Comparison of ENCODE assay signal across 13 cellular contexts in the genomic region with DNA sequence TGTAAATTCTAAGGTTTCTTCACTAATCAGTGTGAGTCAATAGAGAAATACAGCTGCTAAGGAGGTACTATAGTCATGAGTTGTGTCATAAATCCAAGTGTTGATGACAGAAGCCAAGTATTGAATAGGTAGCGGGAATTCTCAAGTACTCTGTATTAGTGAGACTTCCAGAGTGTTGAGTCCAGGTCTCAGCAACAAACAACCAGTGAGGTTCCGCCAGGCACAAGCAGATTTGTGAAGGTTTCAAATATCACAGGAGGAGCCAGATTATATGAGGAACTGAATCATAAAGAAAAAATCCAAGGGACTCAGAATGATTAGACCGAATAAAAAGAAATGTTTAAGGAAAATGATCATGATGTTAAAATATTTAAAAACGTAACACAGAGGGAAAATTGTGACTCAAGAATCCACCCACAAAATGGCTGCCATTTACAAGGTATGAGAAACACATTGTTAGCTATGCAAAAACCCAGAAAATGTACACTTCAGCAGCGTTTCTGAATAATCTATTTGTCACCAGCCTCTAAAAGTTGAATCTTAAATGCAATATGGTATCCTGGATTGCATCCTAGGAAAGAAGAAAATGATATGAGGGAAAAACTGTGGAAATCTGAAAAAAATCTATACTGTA. TPM values are rescaled to one million over a fixed set of nuclear protein-coding genes. Genes with fewer than 3 reads are reported as not detected.
DNase-seq lines count a peak whose midpoint lies in the region; ATAC-seq and TF ChIP-seq lines count a peak whose summit lies in the region.
"Had no signal": no experiment of that assay in that cellular context is flagged by ENCODE, and none has a peak within 500 bp of the region (broad histone marks: within the 10 kb centered on the region; RNA-seq: fewer than 3 reads in every experiment).

No MANE protein-coding gene starts in this region.

- H3K36me3 Mint-ChIP-seq in HFFc6 (ENCODE audit: low read depth) = peaks cover 20% of the 10 kb centered on the region
- H3K36me3 Mint-ChIP-seq in activated T-helper 2 cell treated with anti-CD3 and anti-CD28 coated beads, Interferon-gamma antibody, Interleukin-2, Interleukin-4, amounts not matched to agents 10 μg/mL and 5 μg/mL and 100 μg/mL, durations not matched to agents 14 hours and 24 hours and 36 hours (ENCODE audit: low read depth) = no peaks in the 10 kb centered on the region
- H3K36me3 Mint-ChIP-seq: activated naive CD8-positive, alpha-beta T cell treated with anti-CD3 and anti-CD28 coated beads, Interleukin-2, amount 10 ng/mL, durations not matched to agents 7 days and 5 days; naive thymus-derived CD4-positive, alpha-beta T cell had no signal

- no peaks in the 10 kb centered on the region; the same call in 1 of the 2 replicates for H3K9me3 Mint-ChIP-seq in HFFc6
- no peaks in the 10 kb centered on the region for H3K9me3 Mint-ChIP-seq in activated T-helper 2 cell treated with anti-CD3 and anti-CD28 coated beads, Interferon-gamma antibody, Interleukin-2, Interleukin-4, amounts not matched to agents 10 μg/mL and 5 μg/mL and 100 μg/mL, durations not matched to agents 14 hours and 24 hours and 36 hours
- H3K9me3 Mint-ChIP-seq: stimulated activated effector memory CD8-positive, alpha-beta T cell treated with anti-CD3 and anti-CD28 coated beads, Interleukin-12 subunit alpha, Interleukin-12 subunit beta, amount 100 ng/mL, for 72 hours had no signal

- no peak overlapping the region for H3K4me3 ChIP-seq in esophagus muscularis mucosa
- H3K4me3 ChIP-seq: GM12878 had no signal

- TF ChIP-seq POLR2A in esophagus muscularis mucosa (IDR thresholded peaks at IDR 0.05; ENCODE audit: low read depth) = no peak

- peak overlapping the region; percentile 71 for H3K4me3 Mint-ChIP-seq in HFFc6
- H3K4me3 Mint-ChIP-seq in activated T-helper 2 cell treated with anti-CD3 and anti-CD28 coated beads, Interferon-gamma antibody, Interleukin-2, Interleukin-4, amounts not matched to agents 10 μg/mL and 5 μg/mL and 100 μg/mL, durations not matched to agents 14 hours and 24 hours and 36 hours (ENCODE audit: low read depth) = no peak overlapping the region
- H3K4me3 Mint-ChIP-seq: activated naive CD8-positive, alpha-beta T cell treated with anti-CD3 and anti-CD28 coated beads, Interleukin-2, amount 10 ng/mL, durations not matched to agents 7 days and 5 days; naive thymus-derived CD4-positive, alpha-beta T cell; stimulated activated effector memory CD8-positive, alpha-beta T cell treated with anti-CD3 and anti-CD28 coated beads, Interleukin-12 subunit alpha, Interleukin-12 subunit beta, amount 100 ng/mL, for 72 hours had no signal

- H3K36me3 ChIP-seq in esophagus muscularis mucosa = no peaks in the 10 kb centered on the region

- peaks cover 3% of the 10 kb centered on the region; the same call in 1 of the 2 replicates for H3K27me3 Mint-ChIP-seq in HFFc6 (ENCODE audit: insufficient read depth)
- peaks cover 18% of the 10 kb centered on the region for H3K27me3 Mint-ChIP-seq in activated T-helper 2 cell treated with anti-CD3 and anti-CD28 coated beads, Interferon-gamma antibody, Interleukin-2, Interleukin-4, amounts not matched to agents 10 μg/mL and 5 μg/mL and 100 μg/mL, durations not matched to agents 14 hours and 24 hours and 36 hours (ENCODE audit: low read depth)

- no peak for TF ChIP-seq EP300 in esophagus muscularis mucosa (IDR thresholded peaks at IDR 0.05)

- peak overlapping the region; percentile 84 for H3K27ac Mint-ChIP-seq in HFFc6
- no peak overlapping the region for H3K27ac Mint-ChIP-seq in activated T-helper 2 cell treated with anti-CD3 and anti-CD28 coated beads, Interferon-gamma antibody, Interleukin-2, Interleukin-4, amounts not matched to agents 10 μg/mL and 5 μg/mL and 100 μg/mL, durations not matched to agents 14 hours and 24 hours and 36 hours
- H3K27ac Mint-ChIP-seq: activated naive CD8-positive, alpha-beta T cell treated with anti-CD3 and anti-CD28 coated beads, Interleukin-2, amount 10 ng/mL, durations not matched to agents 7 days and 5 days; naive thymus-derived CD4-positive, alpha-beta T cell; stimulated activated effector memory CD8-positive, alpha-beta T cell treated with anti-CD3 and anti-CD28 coated beads, Interleukin-12 subunit alpha, Interleukin-12 subunit beta, amount 100 ng/mL, for 72 hours had no signal

- intact Hi-C loops in activated T-helper 2 cell treated with anti-CD3 and anti-CD28 coated beads, Interferon-gamma antibody, Interleukin-2, Interleukin-4, amounts not matched to agents 10 μg/mL and 5 μg/mL and 100 μg/mL, durations not matched to agents 14 hours and 24 hours and 36 hours (cut with micrococcal nuclease) = no loop called here
- intact Hi-C loops in esophagus muscularis mucosa (cut with DNase I) = no loop called here

- H3K27me3 ChIP-seq in foreskin keratinocyte = no peaks in the 10 kb centered on the region
- no peaks in the 10 kb centered on the region for H3K27me3 ChIP-seq in esophagus muscularis mucosa

- WGBS in esophagus muscularis mucosa = 86% methylated on average over 5 of the region's 5 CpGs

- no peaks in the 10 kb centered on the region for H3K9me3 ChIP-seq in esophagus muscularis mucosa

- H3K4me1 ChIP-seq in foreskin keratinocyte = peaks cover 18% of the 10 kb centered on the region
- no peaks in the 10 kb centered on the region for H3K4me1 ChIP-seq in esophagus muscularis mucosa

- peak; percentile 91 for ATAC-seq in SK-N-SH treated with all-trans-retinoic acid at 6 μM for 48 hours
- peak; percentile 84 for ATAC-seq in foreskin keratinocyte
- ATAC-seq in HG02571 (IDR thresholded peaks at IDR 0.05; ENCODE audit: unreplicated experiment) = no peak
- ATAC-seq: GM12878; naive thymus-derived CD4-positive, alpha-beta T cell; stimulated activated effector memory CD8-positive, alpha-beta T cell treated with anti-CD3 and anti-CD28 coated beads, Interleukin-12 subunit alpha, Interleukin-12 subunit beta, amount 100 ng/mL, for 72 hours had no signal

- peaks cover 70% of the 10 kb centered on the region for H3K4me1 Mint-ChIP-seq in HFFc6 (ENCODE audit: low read depth)
- no peaks in the 10 kb centered on the region for H3K4me1 Mint-ChIP-seq in activated T-helper 2 cell treated with anti-CD3 and anti-CD28 coated beads, Interferon-gamma antibody, Interleukin-2, Interleukin-4, amounts not matched to agents 10 μg/mL and 5 μg/mL and 100 μg/mL, durations not matched to agents 14 hours and 24 hours and 36 hours (ENCODE audit: low read depth)
- H3K4me1 Mint-ChIP-seq: activated naive CD8-positive, alpha-beta T cell treated with anti-CD3 and anti-CD28 coated beads, Interleukin-2, amount 10 ng/mL, durations not matched to agents 7 days and 5 days; naive thymus-derived CD4-positive, alpha-beta T cell; stimulated activated effector memory CD8-positive, alpha-beta T cell treated with anti-CD3 and anti-CD28 coated beads, Interleukin-12 subunit alpha, Interleukin-12 subunit beta, amount 100 ng/mL, for 72 hours had no signal

- TF ChIP-seq CTCF in HFFc6 (IDR thresholded peaks at IDR 0.05) (no peak), foreskin keratinocyte (conservative IDR thresholded peaks at IDR 0.05) (no peak), esophagus muscularis mucosa (IDR thresholded peaks at IDR 0.05) (no peak)

- peak overlapping the region; percentile 31 for H3K27ac ChIP-seq in foreskin keratinocyte
- H3K27ac ChIP-seq in esophagus muscularis mucosa (replicated peaks in 1 of 4) = no peak overlapping the region

- DNase-seq in AG08395 (ENCODE audit: low spot score) (peak; percentile 42), HFFc6 (peak; percentile 90), foreskin keratinocyte (peak; percentile 93 to 95), LoVo (ENCODE audit: low spot score) (no peak), esophagus muscularis mucosa (ENCODE audit: extremely low spot score) (no peak)
- DNase-seq in activated T-helper 2 cell treated with anti-CD3 and anti-CD28 coated beads, Interferon-gamma antibody, Interleukin-2, Interleukin-4, amounts not matched to agents 10 μg/mL and 5 μg/mL and 100 μg/mL, durations not matched to agents 14 hours and 24 hours and 36 hours (ENCODE audit: low spot score) = no peak
- DNase-seq: activated CD4-positive, alpha-beta T cell treated with anti-CD3 and anti-CD28 coated beads, Interleukin-2, amount 50 U/mL, for 1 hour; activated naive CD8-positive, alpha-beta T cell treated with anti-CD3 and anti-CD28 coated beads, Interleukin-2, amount 10 ng/mL, durations not matched to agents 7 days and 5 days; naive thymus-derived CD4-positive, alpha-beta T cell had no signal

RNA-seq across cellular contexts. Expression of a gene that starts 27.3 kb away (rescaled TPM):
- 10 to 100 TPM; 61.7 to 75.2 (median 68.8) TPM for total RNA-seq in HFFc6 (2021; fragmentation: NEBNext Ultra II Directional; extraction: Animal tissue kit (Norgen Biotek cat#: 25700))
- 29.3 and 30.0 TPM in 2 replicates for total RNA-seq in foreskin keratinocyte
- 27.7 and 31.9 TPM in 2 replicates for polyA plus RNA-seq in foreskin keratinocyte
- not detected in 2 replicates for total RNA-seq in activated T-helper 2 cell treated with anti-CD3 and anti-CD28 coated beads, Interferon-gamma antibody, Interleukin-2, Interleukin-4, amounts not matched to agents 10 μg/mL and 5 μg/mL and 100 μg/mL, durations not matched to agents 14 hours and 24 hours and 36 hours
- total RNA-seq in esophagus muscularis mucosa = 1 to 10 TPM in 1 of 4 donors, under 1 TPM in 2, not detected in 1; 0.17 to 1.2 (median 0.69) TPM
- total RNA-seq: activated naive CD8-positive, alpha-beta T cell treated with anti-CD3 and anti-CD28 coated beads, Interleukin-2, amount 10 ng/mL, durations not matched to agents 7 days and 5 days had no signal

RNA-seq across cellular contexts. Expression of a gene that starts 58.5 kb away (rescaled TPM):
- total RNA-seq in HFFc6 (2021; fragmentation: NEBNext Ultra II Directional; extraction: Animal tissue kit (Norgen Biotek cat#: 25700)) = 10 to 100 TPM; 61.0 to 66.1 (median 63.1) TPM
- 76.9 and 79.7 TPM in 2 replicates for total RNA-seq in foreskin keratinocyte
- polyA plus RNA-seq in foreskin keratinocyte = 50.3 and 61.5 TPM in 2 replicates
- total RNA-seq in activated T-helper 2 cell treated with anti-CD3 and anti-CD28 coated beads, Interferon-gamma antibody, Interleukin-2, Interleukin-4, amounts not matched to agents 10 μg/mL and 5 μg/mL and 100 μg/mL, durations not matched to agents 14 hours and 24 hours and 36 hours = 67.7 and 73.5 TPM in 2 replicates
- total RNA-seq in esophagus muscularis mucosa = 10 to 100 TPM; 24.5 to 40.5 (median 31.4) TPM

Comparison
In these comparisons a context has a peak if more than half of its experiments do, and no peak if none do; other contexts are left out.
1. DNase-seq: peak in AG08395 (single experiment), HFFc6 (single experiment) and foreskin keratinocyte (2 of 2); none in LoVo (single experiment), activated T-helper 2 cell treated with anti-CD3 and anti-CD28 coated beads, Interferon-gamma antibody, Interleukin-2, Interleukin-4, amounts not matched to agents 10 μg/mL and 5 μg/mL and 100 μg/mL, durations not matched to agents 14 hours and 24 hours and 36 hours (single experiment) and esophagus muscularis mucosa (single experiment).
2. RNA of a gene that starts 27.3 kb away (total RNA-seq): 61.7 to 75.2 TPM in HFFc6 and 29.3 to 30.0 TPM in foreskin keratinocyte; 0.17 to 1.2 TPM in esophagus muscularis mucosa and not detected in activated T-helper 2 cell treated with anti-CD3 and anti-CD28 coated beads, Interferon-gamma antibody, Interleukin-2, Interleukin-4, amounts not matched to agents 10 μg/mL and 5 μg/mL and 100 μg/mL, durations not matched to agents 14 hours and 24 hours and 36 hours; every median in the first group is over 10 times any median in the second.